Comparison of ENCODE assay signal across 25 cellular contexts in genomic region chr9:130899051-130899748, GRCh38. TPM values are rescaled to one million over a fixed set of nuclear protein-coding genes. Genes with fewer than 3 reads are reported as not detected.
"Had no signal": no experiment of that assay in that cellular context is flagged by ENCODE, and none has a peak within 500 bp of the region (broad histone marks: within the 10 kb centered on the region; RNA-seq: fewer than 3 reads in every experiment).

No MANE protein-coding gene starts in this region.

- H3K9me3 ChIP-seq: ascending aorta, body of pancreas, MG63, SK-N-SH had no signal

- FAIRE-seq: bronchial epithelial cell had no signal

- H3K27ac ChIP-seq: ascending aorta, PC-9 had no signal

- H3K9ac ChIP-seq: SK-N-SH had no signal

- DNase-seq: activated CD4-positive, alpha-beta T cell treated with anti-CD3 and anti-CD28 coated beads for 4 hours; activated CD8-positive, alpha-beta memory T cell treated with anti-CD3 and anti-CD28 coated beads, Interleukin-2, amount 50 U/mL, for 4 hours; activated CD8-positive, alpha-beta T cell treated with anti-CD3 and anti-CD28 coated beads for 36 hours; activated effector memory CD4-positive, alpha-beta T cell treated with Interleukin-2 at 50 U/mL for 16 hours; activated naive CD4-positive, alpha-beta T cell treated with Interleukin-2 at 50 U/mL for 16 hours; activated naive CD8-positive, alpha-beta T cell treated with anti-CD3 and anti-CD28 coated beads, Interleukin-2, amount 50 U/mL, for 24 hours; activated T-cell treated with anti-CD3 and anti-CD28 coated beads, Interleukin-2, amount 50 U/mL, for 1 hour; amniotic stem cell; central memory CD4-positive, alpha-beta T cell; MG63; MV-4-11; NCI-H1092 treated with DMSO at 0.1 percent for 48 hours; NCI-H1417 treated with DMSO at 0.1 percent for 48 hours; NCI-H1694; NCI-H2029 treated with DMSO at 0.1 percent for 48 hours; NCI-H446; NCI-H524; SK-N-SH had no signal

- H3K27me3 ChIP-seq: ascending aorta, body of pancreas, MG63 had no signal

- H3K36me3 ChIP-seq: ascending aorta, MG63 had no signal

- H3K4me3 ChIP-seq: ascending aorta, body of pancreas, MG63, PC-9 had no signal

RNA-seq across cellular contexts. Expression of gene QRFP, which starts 2.6 kb away (rescaled TPM):
- total RNA-seq: activated CD8-positive, alpha-beta T cell treated with anti-CD3 and anti-CD28 coated beads for 36 hours; activated naive CD4-positive, alpha-beta T cell treated with anti-CD3 and anti-CD28 coated beads, Interleukin-2, amount 50 U/mL, for 72 hours; ascending aorta; body of pancreas; bronchial epithelial cell; PC-9; RPMI7951; T-helper 1 cell treated with Interleukin-12 subunit alpha and Interleukin-12 subunit beta and Interleukin-4 antibody, amounts not matched to agents 30 ng/mL and 1 ng/mL, for 36 hours had no signal
- polyA plus RNA-seq: SK-N-SH had no signal

RNA-seq across cellular contexts. Expression of gene FIBCD1, which starts 39.8 kb away (rescaled TPM):
- total RNA-seq: activated CD8-positive, alpha-beta T cell treated with anti-CD3 and anti-CD28 coated beads for 36 hours; activated naive CD4-positive, alpha-beta T cell treated with anti-CD3 and anti-CD28 coated beads, Interleukin-2, amount 50 U/mL, for 72 hours; ascending aorta; T-helper 1 cell treated with Interleukin-12 subunit alpha and Interleukin-12 subunit beta and Interleukin-4 antibody, amounts not matched to agents 30 ng/mL and 1 ng/mL, for 36 hours had no signal
